ENCODE assay signal across 1 cellular context in the genomic region with DNA sequence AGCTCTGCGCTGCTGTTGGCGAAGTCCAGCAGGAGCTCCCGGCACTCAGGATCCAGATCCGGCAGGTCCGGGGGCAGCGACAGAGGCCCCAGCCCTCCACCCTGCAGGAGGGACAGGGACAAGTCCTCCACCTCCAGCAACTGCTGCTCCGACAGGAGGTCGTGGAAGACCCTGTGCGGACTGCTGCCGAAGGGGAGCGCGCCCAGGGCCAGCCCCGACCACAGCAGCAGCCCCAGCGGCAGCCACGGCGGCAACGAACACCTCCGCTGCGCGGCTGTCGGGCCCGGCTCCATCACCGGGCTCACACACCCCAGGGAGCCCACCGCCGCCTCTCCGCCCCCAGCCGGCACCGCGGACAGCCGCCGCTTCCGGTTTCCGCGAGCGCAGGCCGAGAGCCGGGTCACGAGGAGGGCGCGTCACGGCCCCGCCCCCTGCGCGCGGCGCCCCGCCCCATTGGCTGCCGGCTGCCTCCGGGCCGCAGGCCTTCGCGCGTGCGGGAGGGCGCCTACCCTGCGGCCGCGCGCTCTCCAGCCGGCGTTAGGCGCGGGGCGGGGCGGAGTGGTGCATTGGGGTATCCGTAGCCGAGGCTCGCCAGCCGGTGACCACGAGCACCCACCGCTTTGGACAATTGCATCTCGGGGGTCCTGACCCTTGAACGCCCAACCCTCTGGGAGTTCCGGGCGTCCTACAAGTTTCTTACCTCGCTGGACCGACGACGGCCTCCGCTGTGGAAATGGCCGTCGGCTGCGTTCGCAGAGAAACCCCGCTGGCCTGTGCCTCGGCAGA.
TF ChIP-seq lines count a peak whose summit lies in the region.

A gene with protein sequence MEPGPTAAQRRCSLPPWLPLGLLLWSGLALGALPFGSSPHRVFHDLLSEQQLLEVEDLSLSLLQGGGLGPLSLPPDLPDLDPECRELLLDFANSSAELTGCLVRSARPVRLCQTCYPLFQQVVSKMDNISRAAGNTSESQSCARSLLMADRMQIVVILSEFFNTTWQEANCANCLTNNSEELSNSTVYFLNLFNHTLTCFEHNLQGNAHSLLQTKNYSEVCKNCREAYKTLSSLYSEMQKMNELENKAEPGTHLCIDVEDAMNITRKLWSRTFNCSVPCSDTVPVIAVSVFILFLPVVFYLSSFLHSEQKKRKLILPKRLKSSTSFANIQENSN (minus strand): TSS at position 383 of the 786 bp plus-strand sequence. CDS start 90 bp downstream, at position 293.

TF ChIP-seq in HepG2, 621 proteins besides CTCF, POLR2A, EP300 and RAD21 (continued from another document and continues in another):
- TF ChIP-seq, protein P1, sequence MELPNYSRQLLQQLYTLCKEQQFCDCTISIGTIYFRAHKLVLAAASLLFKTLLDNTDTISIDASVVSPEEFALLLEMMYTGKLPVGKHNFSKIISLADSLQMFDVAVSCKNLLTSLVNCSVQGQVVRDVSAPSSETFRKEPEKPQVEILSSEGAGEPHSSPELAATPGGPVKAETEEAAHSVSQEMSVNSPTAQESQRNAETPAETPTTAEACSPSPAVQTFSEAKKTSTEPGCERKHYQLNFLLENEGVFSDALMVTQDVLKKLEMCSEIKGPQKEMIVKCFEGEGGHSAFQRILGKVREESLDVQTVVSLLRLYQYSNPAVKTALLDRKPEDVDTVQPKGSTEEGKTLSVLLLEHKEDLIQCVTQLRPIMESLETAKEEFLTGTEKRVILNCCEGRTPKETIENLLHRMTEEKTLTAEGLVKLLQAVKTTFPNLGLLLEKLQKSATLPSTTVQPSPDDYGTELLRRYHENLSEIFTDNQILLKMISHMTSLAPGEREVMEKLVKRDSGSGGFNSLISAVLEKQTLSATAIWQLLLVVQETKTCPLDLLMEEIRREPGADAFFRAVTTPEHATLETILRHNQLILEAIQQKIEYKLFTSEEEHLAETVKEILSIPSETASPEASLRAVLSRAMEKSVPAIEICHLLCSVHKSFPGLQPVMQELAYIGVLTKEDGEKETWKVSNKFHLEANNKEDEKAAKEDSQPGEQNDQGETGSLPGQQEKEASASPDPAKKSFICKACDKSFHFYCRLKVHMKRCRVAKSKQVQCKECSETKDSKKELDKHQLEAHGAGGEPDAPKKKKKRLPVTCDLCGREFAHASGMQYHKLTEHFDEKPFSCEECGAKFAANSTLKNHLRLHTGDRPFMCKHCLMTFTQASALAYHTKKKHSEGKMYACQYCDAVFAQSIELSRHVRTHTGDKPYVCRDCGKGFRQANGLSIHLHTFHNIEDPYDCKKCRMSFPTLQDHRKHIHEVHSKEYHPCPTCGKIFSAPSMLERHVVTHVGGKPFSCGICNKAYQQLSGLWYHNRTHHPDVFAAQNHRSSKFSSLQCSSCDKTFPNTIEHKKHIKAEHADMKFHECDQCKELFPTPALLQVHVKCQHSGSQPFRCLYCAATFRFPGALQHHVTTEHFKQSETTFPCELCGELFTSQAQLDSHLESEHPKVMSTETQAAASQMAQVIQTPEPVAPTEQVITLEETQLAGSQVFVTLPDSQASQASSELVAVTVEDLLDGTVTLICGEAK (IDR thresholded peaks at IDR 0.05): no peak
- TF ChIP-seq, protein P1 (CRISPR knock-in tag; IDR thresholded peaks at IDR 0.05): peak; percentile 81; the same call in 1 of the 2 replicates
- TF ChIP-seq FOXA3 (CRISPR knock-in tag; IDR thresholded peaks at IDR 0.05): no peak
- peak; percentile 64 for TF ChIP-seq GABPA (IDR thresholded peaks at IDR 0.05; ENCODE audit: low read depth, low read length)
- TF ChIP-seq GABPA (CRISPR knock-in tag; IDR thresholded peaks at IDR 0.05; ENCODE audit: low read depth): peak; percentile 58
- no peak for TF ChIP-seq CENPX (CRISPR knock-in tag; IDR thresholded peaks at IDR 0.05)
- peak; percentile 81; the same call in 1 of the 2 replicates for TF ChIP-seq ZNF790 (CRISPR knock-in tag; IDR thresholded peaks at IDR 0.05; ENCODE audit: borderline replicate concordance)
- TF ChIP-seq SATB2 (CRISPR knock-in tag; IDR thresholded peaks at IDR 0.05): peak; percentile 84; the same call in 1 of the 2 replicates
- TF ChIP-seq MYNN (CRISPR knock-in tag; IDR thresholded peaks at IDR 0.05; ENCODE audit: low read depth): no peak
- TF ChIP-seq, protein P2, sequence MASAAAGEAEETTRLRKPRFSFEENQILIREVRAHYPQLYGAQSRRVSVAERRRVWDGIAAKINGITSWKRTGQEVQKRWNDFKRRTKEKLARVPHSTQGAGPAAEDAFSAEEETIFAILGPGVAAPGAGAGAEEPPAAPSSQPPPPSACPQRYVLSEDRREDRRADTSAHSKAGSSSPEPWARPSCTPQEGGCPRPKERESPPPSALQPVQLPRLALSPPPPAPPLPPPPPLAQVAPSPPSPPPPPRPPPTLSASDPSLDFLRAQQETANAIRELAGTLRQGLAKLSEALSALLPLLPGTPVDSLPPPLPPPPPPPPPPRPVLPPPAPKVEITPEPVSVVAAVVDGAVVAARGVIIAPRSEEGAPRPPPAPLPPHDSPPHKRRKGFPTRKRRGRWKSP (CRISPR knock-in tag; IDR thresholded peaks at IDR 0.05): no peak
- TF ChIP-seq TCF7 (IDR thresholded peaks at IDR 0.05; ENCODE audit: low read depth): no peak
- TF ChIP-seq IRF2 (CRISPR knock-in tag; IDR thresholded peaks at IDR 0.05): no peak
- TF ChIP-seq, protein P3, sequence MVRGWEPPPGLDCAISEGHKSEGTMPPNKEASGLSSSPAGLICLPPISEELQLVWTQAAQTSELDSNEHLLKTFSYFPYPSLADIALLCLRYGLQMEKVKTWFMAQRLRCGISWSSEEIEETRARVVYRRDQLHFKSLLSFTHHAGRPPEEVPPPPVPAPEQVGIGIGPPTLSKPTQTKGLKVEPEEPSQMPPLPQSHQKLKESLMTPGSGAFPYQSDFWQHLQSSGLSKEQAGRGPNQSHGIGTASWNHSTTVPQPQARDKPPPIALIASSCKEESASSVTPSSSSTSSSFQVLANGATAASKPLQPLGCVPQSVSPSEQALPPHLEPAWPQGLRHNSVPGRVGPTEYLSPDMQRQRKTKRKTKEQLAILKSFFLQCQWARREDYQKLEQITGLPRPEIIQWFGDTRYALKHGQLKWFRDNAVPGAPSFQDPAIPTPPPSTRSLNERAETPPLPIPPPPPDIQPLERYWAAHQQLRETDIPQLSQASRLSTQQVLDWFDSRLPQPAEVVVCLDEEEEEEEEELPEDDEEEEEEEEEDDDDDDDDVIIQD (CRISPR knock-in tag; IDR thresholded peaks at IDR 0.05; ENCODE audit: low read depth): peak; percentile 35; the same call in 1 of the 2 replicates
- TF ChIP-seq, protein P4, sequence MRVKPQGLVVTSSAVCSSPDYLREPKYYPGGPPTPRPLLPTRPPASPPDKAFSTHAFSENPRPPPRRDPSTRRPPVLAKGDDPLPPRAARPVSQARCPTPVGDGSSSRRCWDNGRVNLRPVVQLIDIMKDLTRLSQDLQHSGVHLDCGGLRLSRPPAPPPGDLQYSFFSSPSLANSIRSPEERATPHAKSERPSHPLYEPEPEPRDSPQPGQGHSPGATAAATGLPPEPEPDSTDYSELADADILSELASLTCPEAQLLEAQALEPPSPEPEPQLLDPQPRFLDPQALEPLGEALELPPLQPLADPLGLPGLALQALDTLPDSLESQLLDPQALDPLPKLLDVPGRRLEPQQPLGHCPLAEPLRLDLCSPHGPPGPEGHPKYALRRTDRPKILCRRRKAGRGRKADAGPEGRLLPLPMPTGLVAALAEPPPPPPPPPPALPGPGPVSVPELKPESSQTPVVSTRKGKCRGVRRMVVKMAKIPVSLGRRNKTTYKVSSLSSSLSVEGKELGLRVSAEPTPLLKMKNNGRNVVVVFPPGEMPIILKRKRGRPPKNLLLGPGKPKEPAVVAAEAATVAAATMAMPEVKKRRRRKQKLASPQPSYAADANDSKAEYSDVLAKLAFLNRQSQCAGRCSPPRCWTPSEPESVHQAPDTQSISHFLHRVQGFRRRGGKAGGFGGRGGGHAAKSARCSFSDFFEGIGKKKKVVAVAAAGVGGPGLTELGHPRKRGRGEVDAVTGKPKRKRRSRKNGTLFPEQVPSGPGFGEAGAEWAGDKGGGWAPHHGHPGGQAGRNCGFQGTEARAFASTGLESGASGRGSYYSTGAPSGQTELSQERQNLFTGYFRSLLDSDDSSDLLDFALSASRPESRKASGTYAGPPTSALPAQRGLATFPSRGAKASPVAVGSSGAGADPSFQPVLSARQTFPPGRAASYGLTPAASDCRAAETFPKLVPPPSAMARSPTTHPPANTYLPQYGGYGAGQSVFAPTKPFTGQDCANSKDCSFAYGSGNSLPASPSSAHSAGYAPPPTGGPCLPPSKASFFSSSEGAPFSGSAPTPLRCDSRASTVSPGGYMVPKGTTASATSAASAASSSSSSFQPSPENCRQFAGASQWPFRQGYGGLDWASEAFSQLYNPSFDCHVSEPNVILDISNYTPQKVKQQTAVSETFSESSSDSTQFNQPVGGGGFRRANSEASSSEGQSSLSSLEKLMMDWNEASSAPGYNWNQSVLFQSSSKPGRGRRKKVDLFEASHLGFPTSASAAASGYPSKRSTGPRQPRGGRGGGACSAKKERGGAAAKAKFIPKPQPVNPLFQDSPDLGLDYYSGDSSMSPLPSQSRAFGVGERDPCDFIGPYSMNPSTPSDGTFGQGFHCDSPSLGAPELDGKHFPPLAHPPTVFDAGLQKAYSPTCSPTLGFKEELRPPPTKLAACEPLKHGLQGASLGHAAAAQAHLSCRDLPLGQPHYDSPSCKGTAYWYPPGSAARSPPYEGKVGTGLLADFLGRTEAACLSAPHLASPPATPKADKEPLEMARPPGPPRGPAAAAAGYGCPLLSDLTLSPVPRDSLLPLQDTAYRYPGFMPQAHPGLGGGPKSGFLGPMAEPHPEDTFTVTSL (CRISPR knock-in tag; IDR thresholded peaks at IDR 0.05; ENCODE audit: borderline replicate concordance): no peak
- 0 out of 2 replicates have a peak, but pooled peaks have one; percentile 33 for TF ChIP-seq ZNF549 (CRISPR knock-in tag; IDR thresholded peaks at IDR 0.05)
- no peak for TF ChIP-seq ZNF205 (CRISPR knock-in tag; IDR thresholded peaks at IDR 0.05)
- no peak; the same call in 1 of the 2 replicates for TF ChIP-seq HIVEP1 (CRISPR knock-in tag; IDR thresholded peaks at IDR 0.05)
- TF ChIP-seq, protein P5, sequence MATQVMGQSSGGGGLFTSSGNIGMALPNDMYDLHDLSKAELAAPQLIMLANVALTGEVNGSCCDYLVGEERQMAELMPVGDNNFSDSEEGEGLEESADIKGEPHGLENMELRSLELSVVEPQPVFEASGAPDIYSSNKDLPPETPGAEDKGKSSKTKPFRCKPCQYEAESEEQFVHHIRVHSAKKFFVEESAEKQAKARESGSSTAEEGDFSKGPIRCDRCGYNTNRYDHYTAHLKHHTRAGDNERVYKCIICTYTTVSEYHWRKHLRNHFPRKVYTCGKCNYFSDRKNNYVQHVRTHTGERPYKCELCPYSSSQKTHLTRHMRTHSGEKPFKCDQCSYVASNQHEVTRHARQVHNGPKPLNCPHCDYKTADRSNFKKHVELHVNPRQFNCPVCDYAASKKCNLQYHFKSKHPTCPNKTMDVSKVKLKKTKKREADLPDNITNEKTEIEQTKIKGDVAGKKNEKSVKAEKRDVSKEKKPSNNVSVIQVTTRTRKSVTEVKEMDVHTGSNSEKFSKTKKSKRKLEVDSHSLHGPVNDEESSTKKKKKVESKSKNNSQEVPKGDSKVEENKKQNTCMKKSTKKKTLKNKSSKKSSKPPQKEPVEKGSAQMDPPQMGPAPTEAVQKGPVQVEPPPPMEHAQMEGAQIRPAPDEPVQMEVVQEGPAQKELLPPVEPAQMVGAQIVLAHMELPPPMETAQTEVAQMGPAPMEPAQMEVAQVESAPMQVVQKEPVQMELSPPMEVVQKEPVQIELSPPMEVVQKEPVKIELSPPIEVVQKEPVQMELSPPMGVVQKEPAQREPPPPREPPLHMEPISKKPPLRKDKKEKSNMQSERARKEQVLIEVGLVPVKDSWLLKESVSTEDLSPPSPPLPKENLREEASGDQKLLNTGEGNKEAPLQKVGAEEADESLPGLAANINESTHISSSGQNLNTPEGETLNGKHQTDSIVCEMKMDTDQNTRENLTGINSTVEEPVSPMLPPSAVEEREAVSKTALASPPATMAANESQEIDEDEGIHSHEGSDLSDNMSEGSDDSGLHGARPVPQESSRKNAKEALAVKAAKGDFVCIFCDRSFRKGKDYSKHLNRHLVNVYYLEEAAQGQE (IDR thresholded peaks at IDR 0.05; ENCODE audit: borderline replicate concordance in 1 of 2, low read depth in 1 of 2, low read length in 2 of 2): peak; percentile 31 to 79
- TF ChIP-seq ZNF160 (CRISPR knock-in tag; IDR thresholded peaks at IDR 0.05): peak; percentile 23; the same call in 1 of the 2 replicates
- TF ChIP-seq ZNF557 (CRISPR knock-in tag; IDR thresholded peaks at IDR 0.05): 0 out of 2 replicates have a peak, but pooled peaks have one; percentile 47
- peak; percentile 85; the same call in 1 of the 2 replicates for TF ChIP-seq ZNF34 (CRISPR knock-in tag; IDR thresholded peaks at IDR 0.05; ENCODE audit: borderline replicate concordance)
- no peak for TF ChIP-seq ZNF780A (CRISPR knock-in tag; IDR thresholded peaks at IDR 0.05)
- TF ChIP-seq, protein P6, sequence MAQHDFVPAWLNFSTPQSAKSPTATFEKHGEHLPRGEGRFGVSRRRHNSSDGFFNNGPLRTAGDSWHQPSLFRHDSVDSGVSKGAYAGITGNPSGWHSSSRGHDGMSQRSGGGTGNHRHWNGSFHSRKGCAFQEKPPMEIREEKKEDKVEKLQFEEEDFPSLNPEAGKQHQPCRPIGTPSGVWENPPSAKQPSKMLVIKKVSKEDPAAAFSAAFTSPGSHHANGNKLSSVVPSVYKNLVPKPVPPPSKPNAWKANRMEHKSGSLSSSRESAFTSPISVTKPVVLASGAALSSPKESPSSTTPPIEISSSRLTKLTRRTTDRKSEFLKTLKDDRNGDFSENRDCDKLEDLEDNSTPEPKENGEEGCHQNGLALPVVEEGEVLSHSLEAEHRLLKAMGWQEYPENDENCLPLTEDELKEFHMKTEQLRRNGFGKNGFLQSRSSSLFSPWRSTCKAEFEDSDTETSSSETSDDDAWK (CRISPR knock-in tag; IDR thresholded peaks at IDR 0.05): no peak
